In genomic region chr20:51420805-51421204, GRCh38 we compare ENCODE assay signal across 21 cellular contexts.
"Had no signal": no experiment of that assay in that cellular context is flagged by ENCODE, and none has a peak within 500 bp of the region (broad histone marks: within the 10 kb centered on the region; RNA-seq: fewer than 3 reads in every experiment).

No MANE protein-coding gene starts in this region.

- H3K27ac Mint-ChIP-seq: activated T-helper 17 cell treated with anti-CD3 and anti-CD28 coated beads, Interleukin-2, amount 50 U/mL, for 72 hours; nephron progenitor cell had no signal

- H3K4me3 Mint-ChIP-seq: activated B cell treated with CpG ODN at 0.5 μM for 24 hours; activated CD4-positive, alpha-beta T cell treated with anti-CD3 and anti-CD28 coated beads for 36 hours; nephron progenitor cell had no signal

- H3K27me3 Mint-ChIP-seq: activated B cell treated with CpG ODN at 0.5 μM for 24 hours; activated CD4-positive, alpha-beta T cell treated with anti-CD3 and anti-CD28 coated beads for 36 hours; activated T-helper 17 cell treated with anti-CD3 and anti-CD28 coated beads, Interleukin-2, amount 50 U/mL, for 72 hours had no signal

- H3K27ac ChIP-seq: esophagus muscularis mucosa, gastrocnemius medialis, parathyroid adenoma, thoracic aorta, upper lobe of left lung had no signal

- H3K79me2 ChIP-seq: parathyroid adenoma had no signal

- H3K9ac ChIP-seq: parathyroid adenoma, SK-N-SH had no signal

- ATAC-seq: activated naive CD4-positive, alpha-beta T cell treated with anti-CD3 and anti-CD28 coated beads, Interleukin-2, amount 50 U/mL, for 72 hours; activated T-helper 17 cell treated with anti-CD3 and anti-CD28 coated beads, Interleukin-2, amount 50 U/mL, for 72 hours; gastrocnemius medialis; left ventricle myocardium superior; sciatic nerve had no signal

- H3K4me2 ChIP-seq: SK-N-SH had no signal

- H3K9me3 ChIP-seq: esophagus muscularis mucosa, gastrocnemius medialis, SK-N-SH, thoracic aorta, upper lobe of left lung had no signal

- H3K9me3 Mint-ChIP-seq: activated B cell treated with CpG ODN at 0.5 μM for 24 hours; activated naive CD4-positive, alpha-beta T cell treated with anti-CD3 and anti-CD28 coated beads, Interleukin-2, amount 50 U/mL, for 72 hours; activated T-helper 17 cell treated with anti-CD3 and anti-CD28 coated beads, Interleukin-2, amount 50 U/mL, for 72 hours; nephron progenitor cell had no signal

- DNase-seq: activated B cell treated with CpG ODN at 0.5 μM for 24 hours; activated CD4-positive, alpha-beta T cell treated with anti-CD3 and anti-CD28 coated beads for 36 hours; activated CD4-positive, alpha-beta T cell treated with anti-CD3 and anti-CD28 coated beads, Interleukin-2, amount 50 U/mL, for 4 hours; aorta; gastrocnemius medialis; hippocampal formation; left ventricle myocardium superior; midbrain; nephron progenitor cell; SK-N-SH; small intestine; stimulated activated CD4-positive, alpha-beta T cell treated with anti-CD3 and anti-CD28 coated beads, Interleukin-15, amount 100 ng/mL, for 24 hours; stimulated activated naive CD4-positive, alpha-beta T cell; upper lobe of left lung had no signal

- H2AFZ ChIP-seq: parathyroid adenoma had no signal

- H3K27me3 ChIP-seq: brain microvascular endothelial cell, esophagus muscularis mucosa, gastrocnemius medialis, upper lobe of left lung had no signal

- H3K4me3 ChIP-seq: esophagus muscularis mucosa, gastrocnemius medialis, thoracic aorta, upper lobe of left lung had no signal

- H3K36me3 ChIP-seq: brain microvascular endothelial cell, gastrocnemius medialis, thoracic aorta, upper lobe of left lung had no signal

- H3K9me2 ChIP-seq: SK-N-SH had no signal

- H3K4me1 ChIP-seq: gastrocnemius medialis, parathyroid adenoma had no signal
